ENCODE assay signal across 1 cellular context in genomic region chr11:1377231-1377780, GRCh38.
TF ChIP-seq lines count a peak whose summit lies in the region.

No MANE protein-coding gene starts in this region.

TF ChIP-seq in SK-N-SH treated with all-trans-retinoic acid at 6 μM for 48 hours, 23 proteins besides CTCF, POLR2A, EP300 and RAD21 (continued from another document):
- TF ChIP-seq CSDC2 (CRISPR knock-in tag; IDR thresholded peaks at IDR 0.05), result no peak
- no peak for TF ChIP-seq TSHZ2 (CRISPR knock-in tag; IDR thresholded peaks at IDR 0.05)
- TF ChIP-seq OSR1 (CRISPR knock-in tag; IDR thresholded peaks at IDR 0.05), result no peak
- no peak for TF ChIP-seq ESRRG (CRISPR knock-in tag; IDR thresholded peaks at IDR 0.05)
- TF ChIP-seq ZC3H10 (CRISPR knock-in tag; IDR thresholded peaks at IDR 0.05), result no peak
- TF ChIP-seq CREB5 (CRISPR knock-in tag; IDR thresholded peaks at IDR 0.05; ENCODE audit: low read depth), result no peak
- TF ChIP-seq ISL1 (CRISPR knock-in tag; IDR thresholded peaks at IDR 0.05), result no peak
- no peak for TF ChIP-seq ZNF565 (CRISPR knock-in tag; conservative IDR thresholded peaks at IDR 0.05; ENCODE audit: low read depth)
- no peak for TF ChIP-seq TOX (CRISPR knock-in tag; IDR thresholded peaks at IDR 0.05; ENCODE audit: borderline replicate concordance)
TF ChIP-seq in SK-N-SH treated with all-trans-retinoic acid at 6 μM for 48 hours: peak in this region for 0.
